Comparison of ENCODE assay signal across 8 cellular contexts in genomic region chr14:47278233-47278842, GRCh38.
A peak's percentile ranks its signal among the peaks of the same experiment; 100 is the strongest.
DNase-seq lines count a peak whose midpoint lies in the region; TF ChIP-seq lines count a peak whose summit lies in the region.

No MANE protein-coding gene starts in this region.

- TF ChIP-seq POLR2A in prostate gland (IDR thresholded peaks at IDR 0.05), result no peak

- intact Hi-C loops in prostate gland (cut with DNase I), result no loop called here

- no peaks in the 10 kb centered on the region for H3K79me2 ChIP-seq in GM23248 (ENCODE audit: insufficient read depth)
- no peaks in the 10 kb centered on the region for H3K79me2 ChIP-seq in fibroblast of lung (ENCODE audit: control insufficient read depth, insufficient read depth, low read length)

- 19 to 24% methylated on average over 5 of the region's 5 CpGs for WGBS in GM23248 (ENCODE audit: low coverage in 1 of 2, low lambda C conversion rate in 2 of 2, missing lambda C conversion rate in 2 of 2), 2 experiments
- 32% methylated on average over 5 of the region's 5 CpGs for WGBS in prostate gland

- H2AFZ ChIP-seq in GM23248 (no peak overlapping the region), fibroblast of lung (ENCODE audit: low read length) (no peak overlapping the region)

- no peaks in the 10 kb centered on the region for H3K9me2 ChIP-seq in GM23248 (ENCODE audit: insufficient read depth)

- no peaks in the 10 kb centered on the region for H4K20me1 ChIP-seq in GM23248 (ENCODE audit: insufficient read depth)
- no peaks in the 10 kb centered on the region for H4K20me1 ChIP-seq in fibroblast of lung (ENCODE audit: control insufficient read depth, extremely low read depth, insufficient read depth, low read length)

- no peaks in the 10 kb centered on the region for H3K4me1 ChIP-seq in GM23248 (ENCODE audit: insufficient read depth)
- H3K4me1 ChIP-seq in fibroblast of lung (ENCODE audit: control insufficient read depth, extremely low read depth, insufficient read depth, low read length), result no peaks in the 10 kb centered on the region
- H3K4me1 ChIP-seq in prostate gland (replicated peaks), result no peaks in the 10 kb centered on the region

- TF ChIP-seq CTCF in fibroblast of lung (conservative IDR thresholded peaks at IDR 0.05 in 1 of 2, IDR thresholded peaks at IDR 0.05 in 1 of 2; ENCODE audit: low read depth in 1 of 2, low read length in 2 of 2) (peak; percentile 24 to 44), prostate gland (IDR thresholded peaks at IDR 0.05) (peak in 3 of 4 experiments; percentile 20 to 29 (median 25))

- H3K27ac ChIP-seq in GM23248 (no peak overlapping the region), fibroblast of lung (ENCODE audit: insufficient read depth, low read length) (no peak overlapping the region), prostate gland (no peak overlapping the region)

- peak; percentile 56 for DNase-seq in activated CD8-positive, alpha-beta memory T cell treated with anti-CD3 and anti-CD28 coated beads for 24 hours
- no peak for DNase-seq in activated CD8-positive, alpha-beta memory T cell treated with anti-CD3 and anti-CD28 coated beads, Interleukin-2, amount 50 U/mL, for 4 hours
- DNase-seq in GM23248, result peak; percentile 43
- DNase-seq in M059J (ENCODE audit: low read depth), result peak; percentile 2
- peak; percentile 24 for DNase-seq in SW480 (ENCODE audit: low spot score)
- peak; percentile 2 to 9 for DNase-seq in fibroblast of lung (ENCODE audit: low read depth in 2 of 2)
- no peak for DNase-seq in prostate gland (ENCODE audit: low spot score)
- DNase-seq in stimulated activated naive CD4-positive, alpha-beta T cell treated with Interleukin-2 at 50 U/mL for 16 hours (lab: John Stamatoyannopoulos, UW), result no peak

- H3K9me3 ChIP-seq in GM23248 (ENCODE audit: low read depth) (no peaks in the 10 kb centered on the region), fibroblast of lung (ENCODE audit: control insufficient read depth, insufficient read depth, low read depth, low read length) (no peaks in the 10 kb centered on the region), prostate gland (no peaks in the 10 kb centered on the region)

- no peaks in the 10 kb centered on the region for H3K27me3 ChIP-seq in GM23248 (replicated peaks; ENCODE audit: insufficient read depth)
- no peaks in the 10 kb centered on the region for H3K27me3 ChIP-seq in fibroblast of lung (ENCODE audit: control insufficient read depth, insufficient read depth, low read length)
- H3K27me3 ChIP-seq in prostate gland (replicated peaks; ENCODE audit: insufficient read depth), result no peaks in the 10 kb centered on the region

- H3K4me3 ChIP-seq in GM23248 (no peak overlapping the region), fibroblast of lung (replicated peaks in 1 of 4; ENCODE audit: control extremely low read depth in 1 of 4, insufficient read depth in 1 of 4, low read depth in 3 of 4, low read length in 4 of 4) (no peak overlapping the region), prostate gland (no peak overlapping the region)

- H3K4me2 ChIP-seq in GM23248 (ENCODE audit: unreplicated experiment), result no peak overlapping the region
- no peak overlapping the region for H3K4me2 ChIP-seq in fibroblast of lung (ENCODE audit: extremely low read depth, insufficient read depth, low read length)

- H3F3A ChIP-seq in GM23248 (ENCODE audit: insufficient read depth), result no peaks in the 10 kb centered on the region

- in situ Hi-C loops in GM23248 (cut with MboI), result no loop called here

- no peak overlapping the region for H3K9ac ChIP-seq in GM23248
- no peak overlapping the region for H3K9ac ChIP-seq in fibroblast of lung (ENCODE audit: insufficient read depth, low read length)

- H3K36me3 ChIP-seq in GM23248 (ENCODE audit: low read depth), result no peaks in the 10 kb centered on the region
- no peaks in the 10 kb centered on the region for H3K36me3 ChIP-seq in fibroblast of lung (ENCODE audit: control insufficient read depth, insufficient read depth, low read length)
- no peaks in the 10 kb centered on the region for H3K36me3 ChIP-seq in prostate gland

Comparison
In these comparisons a context has a peak if more than half of its experiments do, and no peak if none do; other contexts are left out.
1. DNase-seq: peak in activated CD8-positive, alpha-beta memory T cell treated with anti-CD3 and anti-CD28 coated beads for 24 hours (single experiment), GM23248 (single experiment), M059J (single experiment), SW480 (single experiment) and fibroblast of lung (2 of 2); none in activated CD8-positive, alpha-beta memory T cell treated with anti-CD3 and anti-CD28 coated beads, Interleukin-2, amount 50 U/mL, for 4 hours (single experiment), prostate gland (single experiment) and stimulated activated naive CD4-positive, alpha-beta T cell treated with Interleukin-2 at 50 U/mL for 16 hours (single experiment).